1 cellular context compared by ENCODE assay signal in the genomic region with DNA sequence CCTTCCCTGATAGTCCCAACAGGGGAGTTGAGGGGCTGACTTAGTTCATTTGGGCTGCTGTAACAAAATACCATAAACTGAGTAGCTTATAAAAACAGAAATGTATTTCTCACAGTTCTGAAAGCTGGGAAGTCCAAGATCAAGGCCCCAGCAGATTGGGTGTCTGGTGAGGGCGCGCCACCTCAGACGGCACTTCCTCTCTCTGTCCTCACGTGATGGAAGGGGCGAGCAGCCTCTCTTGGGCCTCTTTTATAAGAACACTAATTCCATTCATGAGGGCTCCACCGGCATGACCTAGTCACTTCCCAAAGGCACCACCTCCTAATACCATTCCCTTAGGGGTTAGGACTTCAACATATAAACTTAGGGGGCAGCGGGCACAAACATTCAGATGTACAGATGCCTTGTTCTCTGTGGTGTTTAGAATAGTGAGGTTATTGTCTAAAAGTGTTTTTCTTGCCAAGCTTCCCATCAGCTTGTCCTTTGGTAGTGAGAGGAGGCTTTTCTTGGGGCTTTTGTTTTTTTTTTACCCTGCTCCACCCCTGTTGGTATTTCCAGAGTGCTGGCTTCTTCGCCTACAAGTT.
A peak's percentile ranks its signal among the peaks of the same experiment; 100 is the strongest.
TF ChIP-seq lines count a peak whose summit lies in the region.

No MANE protein-coding gene starts in this region.

TF ChIP-seq in K562, 482 proteins besides CTCF, POLR2A, EP300 and RAD21:
- TF ChIP-seq, protein P1, sequence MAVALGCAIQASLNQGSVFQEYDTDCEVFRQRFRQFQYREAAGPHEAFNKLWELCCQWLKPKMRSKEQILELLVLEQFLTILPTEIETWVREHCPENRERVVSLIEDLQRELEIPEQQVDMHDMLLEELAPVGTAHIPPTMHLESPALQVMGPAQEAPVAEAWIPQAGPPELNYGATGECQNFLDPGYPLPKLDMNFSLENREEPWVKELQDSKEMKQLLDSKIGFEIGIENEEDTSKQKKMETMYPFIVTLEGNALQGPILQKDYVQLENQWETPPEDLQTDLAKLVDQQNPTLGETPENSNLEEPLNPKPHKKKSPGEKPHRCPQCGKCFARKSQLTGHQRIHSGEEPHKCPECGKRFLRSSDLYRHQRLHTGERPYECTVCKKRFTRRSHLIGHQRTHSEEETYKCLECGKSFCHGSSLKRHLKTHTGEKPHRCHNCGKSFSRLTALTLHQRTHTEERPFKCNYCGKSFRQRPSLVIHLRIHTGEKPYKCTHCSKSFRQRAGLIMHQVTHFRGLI (CRISPR knock-in tag; IDR thresholded peaks at IDR 0.05): no peak
- TF ChIP-seq, protein P2, sequence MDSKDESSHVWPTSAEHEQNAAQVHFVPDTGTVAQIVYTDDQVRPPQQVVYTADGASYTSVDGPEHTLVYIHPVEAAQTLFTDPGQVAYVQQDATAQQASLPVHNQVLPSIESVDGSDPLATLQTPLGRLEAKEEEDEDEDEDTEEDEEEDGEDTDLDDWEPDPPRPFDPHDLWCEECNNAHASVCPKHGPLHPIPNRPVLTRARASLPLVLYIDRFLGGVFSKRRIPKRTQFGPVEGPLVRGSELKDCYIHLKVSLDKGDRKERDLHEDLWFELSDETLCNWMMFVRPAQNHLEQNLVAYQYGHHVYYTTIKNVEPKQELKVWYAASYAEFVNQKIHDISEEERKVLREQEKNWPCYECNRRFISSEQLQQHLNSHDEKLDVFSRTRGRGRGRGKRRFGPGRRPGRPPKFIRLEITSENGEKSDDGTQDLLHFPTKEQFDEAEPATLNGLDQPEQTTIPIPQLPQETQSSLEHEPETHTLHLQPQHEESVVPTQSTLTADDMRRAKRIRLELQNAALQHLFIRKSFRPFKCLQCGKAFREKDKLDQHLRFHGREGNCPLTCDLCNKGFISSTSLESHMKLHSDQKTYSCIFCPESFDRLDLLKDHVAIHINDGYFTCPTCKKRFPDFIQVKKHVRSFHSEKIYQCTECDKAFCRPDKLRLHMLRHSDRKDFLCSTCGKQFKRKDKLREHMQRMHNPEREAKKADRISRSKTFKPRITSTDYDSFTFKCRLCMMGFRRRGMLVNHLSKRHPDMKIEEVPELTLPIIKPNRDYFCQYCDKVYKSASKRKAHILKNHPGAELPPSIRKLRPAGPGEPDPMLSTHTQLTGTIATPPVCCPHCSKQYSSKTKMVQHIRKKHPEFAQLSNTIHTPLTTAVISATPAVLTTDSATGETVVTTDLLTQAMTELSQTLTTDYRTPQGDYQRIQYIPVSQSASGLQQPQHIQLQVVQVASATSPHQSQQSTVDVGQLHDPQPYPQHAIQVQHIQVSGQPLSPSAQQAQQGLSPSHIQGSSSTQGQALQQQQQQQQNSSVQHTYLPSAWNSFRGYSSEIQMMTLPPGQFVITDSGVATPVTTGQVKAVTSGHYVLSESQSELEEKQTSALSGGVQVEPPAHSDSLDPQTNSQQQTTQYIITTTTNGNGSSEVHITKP (IDR thresholded peaks at IDR 0.05; ENCODE audit: partially characterized antibody): peak; percentile 61
- TF ChIP-seq ERF (CRISPR knock-in tag; IDR thresholded peaks at IDR 0.05) (no peak), KHSRP (IDR thresholded peaks at IDR 0.05) (no peak), ILF3 (IDR thresholded peaks at IDR 0.05; ENCODE audit: borderline replicate concordance) (no peak)
TF ChIP-seq in K562: peak in this region for 1.
